ENCODE assay signal across 1 cellular context in genomic region chr15:95439812-95440380, GRCh38.
TF ChIP-seq lines count a peak whose summit lies in the region.

No MANE protein-coding gene starts in this region.

TF ChIP-seq in H1, 55 proteins besides CTCF, POLR2A, EP300 and RAD21:
- TF ChIP-seq BACH1 (IDR thresholded peaks at IDR 0.05; ENCODE audit: low read length) (no peak), GABPA (IDR thresholded peaks at IDR 0.05; ENCODE audit: borderline replicate concordance, insufficient read depth, low read length) (no peak), BRCA1 (IDR thresholded peaks at IDR 0.05; ENCODE audit: low read depth, low read length) (no peak), CHD7 (IDR thresholded peaks at IDR 0.05; ENCODE audit: insufficient replicate concordance, low read length) (no peak), JUND (IDR thresholded peaks at IDR 0.05; ENCODE audit: low read length) (no peak), SAP30 (IDR thresholded peaks at IDR 0.05; ENCODE audit: insufficient read depth, insufficient replicate concordance, low read length) (no peak), CHD1 (IDR thresholded peaks at IDR 0.05; ENCODE audit: low read depth, low read length) (no peak), HDAC6 (IDR thresholded peaks at IDR 0.05; ENCODE audit: low read depth, low read length) (no peak), ATF3 (IDR thresholded peaks at IDR 0.05; ENCODE audit: insufficient read depth, low read depth, low read length) (no peak), TAF7 (optimal IDR thresholded peaks at IDR 0.05; ENCODE audit: borderline replicate concordance, low read depth, low read length) (no peak)
TF ChIP-seq in H1: peak in this region for 0.
